Comparison of ENCODE assay signal across 23 cellular contexts in the genomic region with DNA sequence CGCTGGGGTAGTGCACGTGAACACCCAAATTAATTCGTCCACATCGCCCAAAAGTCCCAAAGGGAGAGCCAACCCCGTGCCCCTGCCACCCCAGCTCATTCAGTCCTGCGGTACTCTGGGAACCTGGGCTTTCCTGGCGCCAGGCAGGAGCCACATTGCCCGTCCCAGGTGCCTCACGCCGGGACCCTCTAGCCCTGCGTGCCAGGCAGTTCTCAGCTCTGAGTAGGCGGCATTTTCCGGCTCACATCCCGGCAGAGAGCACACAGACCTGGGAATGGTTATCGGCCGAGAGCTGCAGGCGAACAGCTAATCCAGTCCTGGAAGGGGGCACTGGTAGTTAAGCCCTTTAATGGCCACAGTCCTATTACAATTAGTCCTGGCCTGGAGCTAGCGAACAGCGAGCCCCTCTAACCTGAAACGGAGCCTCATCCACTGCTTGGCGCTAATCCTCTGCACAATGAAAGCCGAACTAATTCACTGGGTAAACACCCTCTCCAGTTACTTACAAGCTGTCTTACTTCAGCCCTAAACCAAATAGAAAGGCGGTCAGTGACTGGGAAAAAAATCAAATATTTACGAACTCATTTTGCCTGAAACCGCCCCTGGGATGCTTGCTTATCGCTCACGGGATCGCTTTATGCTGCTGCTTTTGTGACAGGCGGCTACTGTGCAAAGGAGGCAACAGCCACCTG.
DNase-seq lines count a peak whose midpoint lies in the region; ATAC-seq and TF ChIP-seq lines count a peak whose summit lies in the region.
"Had no signal": no experiment of that assay in that cellular context is flagged by ENCODE, and none has a peak within 500 bp of the region (broad histone marks: within the 10 kb centered on the region; RNA-seq: fewer than 3 reads in every experiment).

No MANE protein-coding gene starts in this region.

- no peak overlapping the region for H3K4me3 Mint-ChIP-seq in nephron progenitor cell
- H3K4me3 Mint-ChIP-seq in activated CD4-positive, alpha-beta T cell treated with anti-CD3 and anti-CD28 coated beads, Interleukin-2, amount 10 ng/mL, durations not matched to agents 24 days and 14 days = no peak overlapping the region
- H3K4me3 Mint-ChIP-seq: immature natural killer cell; naive thymus-derived CD8-positive, alpha-beta T cell had no signal

- ATAC-seq in HG03039 (IDR thresholded peaks at IDR 0.05; ENCODE audit: unreplicated experiment) = no peak
- ATAC-seq: esophagus mucosa; naive thymus-derived CD8-positive, alpha-beta T cell; stimulated activated naive CD8-positive, alpha-beta T cell treated with anti-CD3 and anti-CD28 coated beads, Interleukin-15, Interleukin-2, amounts not matched to agents 100 U/mL and 50 U/mL, for 24 hours had no signal

- H3K9me3 ChIP-seq in SJCRH30 (replicated peaks) = no peaks in the 10 kb centered on the region; the same call in 1 of the 2 replicates

- H3K27ac Mint-ChIP-seq in nephron progenitor cell = peak overlapping the region; percentile 59
- H3K27ac Mint-ChIP-seq in activated CD4-positive, alpha-beta T cell treated with anti-CD3 and anti-CD28 coated beads, Interleukin-2, amount 10 ng/mL, durations not matched to agents 24 days and 14 days = no peak overlapping the region
- H3K27ac Mint-ChIP-seq: immature natural killer cell; naive thymus-derived CD8-positive, alpha-beta T cell had no signal

- H3K4me1 Mint-ChIP-seq in nephron progenitor cell = peaks cover 4% of the 10 kb centered on the region
- no peaks in the 10 kb centered on the region for H3K4me1 Mint-ChIP-seq in activated CD4-positive, alpha-beta T cell treated with anti-CD3 and anti-CD28 coated beads, Interleukin-2, amount 10 ng/mL, durations not matched to agents 24 days and 14 days
- H3K4me1 Mint-ChIP-seq: immature natural killer cell; naive thymus-derived CD8-positive, alpha-beta T cell had no signal

- no peaks in the 10 kb centered on the region for H3K36me3 Mint-ChIP-seq in nephron progenitor cell (ENCODE audit: low read depth)
- H3K36me3 Mint-ChIP-seq in activated CD4-positive, alpha-beta T cell treated with anti-CD3 and anti-CD28 coated beads, Interleukin-2, amount 10 ng/mL, durations not matched to agents 24 days and 14 days (ENCODE audit: low read depth) = no peaks in the 10 kb centered on the region
- H3K36me3 Mint-ChIP-seq: immature natural killer cell; naive thymus-derived CD8-positive, alpha-beta T cell had no signal

- H3K9me3 Mint-ChIP-seq in nephron progenitor cell = peaks cover 16% of the 10 kb centered on the region
- H3K9me3 Mint-ChIP-seq in activated CD4-positive, alpha-beta T cell treated with anti-CD3 and anti-CD28 coated beads, Interleukin-2, amount 10 ng/mL, durations not matched to agents 24 days and 14 days = no peaks in the 10 kb centered on the region

- H3K27me3 ChIP-seq in SJCRH30 = no peaks in the 10 kb centered on the region

- peak overlapping the region; percentile 92 for H3K27ac ChIP-seq in SJCRH30
- H3K27ac ChIP-seq: C4-2B, coronary artery, HL-60, KMS-11 had no signal

- H3K4me3 ChIP-seq in SJCRH30 = peak overlapping the region; percentile 57
- H3K4me3 ChIP-seq: coronary artery had no signal

- no peaks in the 10 kb centered on the region for H3K27me3 Mint-ChIP-seq in nephron progenitor cell (ENCODE audit: low read depth, poor library complexity)
- no peaks in the 10 kb centered on the region for H3K27me3 Mint-ChIP-seq in activated CD4-positive, alpha-beta T cell treated with anti-CD3 and anti-CD28 coated beads, Interleukin-2, amount 10 ng/mL, durations not matched to agents 24 days and 14 days
- H3K27me3 Mint-ChIP-seq: naive thymus-derived CD8-positive, alpha-beta T cell had no signal

- H3K4me1 ChIP-seq in SJCRH30 = peaks cover 11% of the 10 kb centered on the region; the same call in 1 of the 2 replicates

- intact Hi-C loops in activated CD4-positive, alpha-beta T cell treated with anti-CD3 and anti-CD28 coated beads, Interleukin-2, amount 10 ng/mL, durations not matched to agents 24 days and 14 days (cut with micrococcal nuclease) = loop anchor here (5.0 kb wide), 1 partner anchor 528 kb away; no protein-coding TSS in a partner anchor

- peak; percentile 26 for DNase-seq in DMS153 treated with DMSO at 0.1 percent for 48 hours (lab: John Stamatoyannopoulos, UW; ENCODE audit: unreplicated experiment)
- DNase-seq in DMS153 (lab: John Stamatoyannopoulos, UW) = no peak
- peak; percentile 43 for DNase-seq in NCI-H1105 (lab: John Stamatoyannopoulos, UW)
- DNase-seq in SJCRH30 = peak; percentile 89 to 94
- DNase-seq in nephron progenitor cell = peak; percentile 2
- DNase-seq in activated CD4-positive, alpha-beta T cell treated with anti-CD3 and anti-CD28 coated beads, Interleukin-2, amount 10 ng/mL, durations not matched to agents 24 days and 14 days = no peak
- no peak for DNase-seq in KG1 (lab: John Stamatoyannopoulos, UW)
- DNase-seq: activated CD4-positive, alpha-beta T cell treated with anti-CD3 and anti-CD28 coated beads for 48 hours; activated naive CD4-positive, alpha-beta T cell treated with Interleukin-2 at 50 U/mL for 16 hours; glutamatergic neuron; immature natural killer cell; mammary epithelial cell; naive thymus-derived CD8-positive, alpha-beta T cell; NCI-H1694; SIG-M5; stimulated activated naive CD8-positive, alpha-beta T cell treated with anti-CD3 and anti-CD28 coated beads, Interleukin-15, Interleukin-2, amounts not matched to agents 100 U/mL and 50 U/mL, for 24 hours; T-helper 9 cell had no signal

- TF ChIP-seq CTCF in nephron progenitor cell (IDR thresholded peaks at IDR 0.05) = no peak

- no peaks in the 10 kb centered on the region for H3K36me3 ChIP-seq in SJCRH30

Comparison
In these comparisons a context has a peak if more than half of its experiments do, and no peak if none do; other contexts are left out.
1. DNase-seq: peak in DMS153 treated with DMSO at 0.1 percent for 48 hours (single experiment), NCI-H1105 (single experiment), SJCRH30 (2 of 2) and nephron progenitor cell (single experiment); none in DMS153 (single experiment), activated CD4-positive, alpha-beta T cell treated with anti-CD3 and anti-CD28 coated beads, Interleukin-2, amount 10 ng/mL, durations not matched to agents 24 days and 14 days (single experiment) and KG1 (single experiment).